27 cellular contexts compared by ENCODE assay signal in the genomic region with DNA sequence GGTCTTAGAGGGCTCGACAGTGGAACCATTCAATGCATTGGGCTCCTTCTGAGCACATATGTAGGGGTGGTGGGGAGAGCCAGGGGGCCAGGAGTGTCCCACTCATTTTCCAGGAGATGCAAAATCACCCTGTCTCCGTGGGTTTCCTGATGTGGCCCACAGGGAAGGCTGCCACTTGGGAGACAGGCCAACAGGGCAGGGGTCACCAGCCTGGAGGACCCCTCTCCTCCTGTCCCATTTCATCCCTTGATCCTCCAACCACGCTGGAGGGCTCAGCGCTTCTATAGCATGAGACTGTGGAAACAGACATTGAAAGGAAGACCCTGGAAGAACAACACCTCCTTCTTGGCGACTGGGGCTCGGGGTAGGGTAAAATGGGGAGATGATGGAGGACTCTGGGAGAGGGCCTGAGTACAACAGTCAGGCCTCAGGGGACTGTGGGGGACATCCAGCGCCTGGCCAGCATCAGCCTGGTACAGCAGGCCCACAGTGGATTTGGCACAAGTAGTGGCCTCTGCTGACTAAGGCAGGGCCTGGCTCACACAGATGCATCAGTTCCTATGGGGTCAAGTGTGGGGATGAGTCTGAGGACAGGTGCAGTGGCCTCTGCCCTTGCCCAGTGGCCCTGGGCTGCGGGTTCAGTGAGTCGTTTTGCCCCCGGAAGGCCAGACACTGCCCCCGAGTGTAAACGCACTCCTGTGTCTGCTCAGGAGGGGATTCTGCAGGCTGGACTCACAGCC.
"Had no signal": no experiment of that assay in that cellular context is flagged by ENCODE, and none has a peak within 500 bp of the region (broad histone marks: within the 10 kb centered on the region; RNA-seq: fewer than 3 reads in every experiment).

No MANE protein-coding gene starts in this region.

- H3K4me3 ChIP-seq: gastroesophageal sphincter, heart left ventricle, left ventricle myocardium inferior, lung, pancreas, psoas muscle, smooth muscle cell, testis, vagina had no signal

- H3K36me3 ChIP-seq: heart left ventricle, left ventricle myocardium inferior, pancreas, vagina, WERI-Rb-1 had no signal

- H3K36me3 Mint-ChIP-seq: activated naive CD8-positive, alpha-beta T cell; natural killer cell had no signal

- DNase-seq: activated CD4-positive, alpha-beta T cell treated with anti-CD3 and anti-CD28 coated beads for 48 hours; activated CD4-positive, alpha-beta T cell treated with anti-CD3 and anti-CD28 coated beads, Interleukin-2, amount 50 U/mL, for 48 hours; activated effector memory CD4-positive, alpha-beta T cell treated with Interleukin-2 at 50 U/mL for 16 hours; activated naive CD4-positive, alpha-beta T cell treated with Interleukin-2 at 50 U/mL for 16 hours; anterior cingulate cortex; effector memory CD8-positive, alpha-beta T cell; left ventricle myocardium inferior; mesendoderm; natural killer cell; pancreas; stimulated activated CD4-positive, alpha-beta T cell treated with anti-CD3 and anti-CD28 coated beads, Interleukin-15, amount 100 ng/mL, for 24 hours; stimulated activated CD4-positive, alpha-beta T cell treated with anti-CD3 and anti-CD28 coated beads, Interleukin-2, amount 100 ng/mL, for 24 hours; stimulated activated naive CD4-positive, alpha-beta T cell treated with Interleukin-2 at 50 U/mL for 16 hours; T-helper 17 cell; T1000; testis; trophoblast cell; WERI-Rb-1 had no signal

- H3K27me3 ChIP-seq: gastroesophageal sphincter, heart left ventricle, pancreas, testis, vagina had no signal

- H3K27me3 Mint-ChIP-seq: activated naive CD8-positive, alpha-beta T cell had no signal

- H3K4me1 ChIP-seq: gastroesophageal sphincter, heart left ventricle, left ventricle myocardium inferior, pancreas, psoas muscle, testis, vagina had no signal

- H3K4me3 Mint-ChIP-seq: activated naive CD8-positive, alpha-beta T cell; central memory CD8-positive, alpha-beta T cell; effector memory CD8-positive, alpha-beta T cell; natural killer cell; T-helper 17 cell had no signal

- H3K27ac Mint-ChIP-seq: activated naive CD8-positive, alpha-beta T cell; effector memory CD8-positive, alpha-beta T cell; natural killer cell; T-helper 17 cell had no signal

- H3K9me3 ChIP-seq: gastroesophageal sphincter, heart left ventricle, left ventricle myocardium inferior, pancreas, psoas muscle, testis, vagina had no signal

- H3K4me2 ChIP-seq: smooth muscle cell had no signal

- H3K4me1 Mint-ChIP-seq: central memory CD8-positive, alpha-beta T cell had no signal

- H3K27ac ChIP-seq: gastroesophageal sphincter, heart left ventricle, left ventricle myocardium inferior, pancreas, psoas muscle, testis, vagina, WERI-Rb-1 had no signal

- ATAC-seq: activated CD4-positive, CD25-positive, alpha-beta regulatory T cell treated with anti-CD3 and anti-CD28 coated beads, Interleukin-2, amount 50 U/mL, for 24 hours; effector memory CD8-positive, alpha-beta T cell; gastroesophageal sphincter; heart left ventricle; natural killer cell; pancreas; psoas muscle; T-helper 17 cell had no signal
